In genomic region chr10:75375828-75376227, GRCh38 we compare ENCODE assay signal across 12 cellular contexts. TPM values are rescaled to one million over a fixed set of nuclear protein-coding genes. Genes with fewer than 3 reads are reported as not detected.
DNase-seq lines count a peak whose midpoint lies in the region; ATAC-seq and TF ChIP-seq lines count a peak whose summit lies in the region.
"Had no signal": no experiment of that assay in that cellular context is flagged by ENCODE, and none has a peak within 500 bp of the region (broad histone marks: within the 10 kb centered on the region; RNA-seq: fewer than 3 reads in every experiment).

No MANE protein-coding gene starts in this region.

- no peak overlapping the region for H3K27ac ChIP-seq in testis
- H3K27ac ChIP-seq in dorsolateral prefrontal cortex, result peak overlapping the region in 1 of 59 donors; percentile 28
- H3K27ac ChIP-seq: RWPE1, vagina had no signal

- TF ChIP-seq POLR2A in testis (IDR thresholded peaks at IDR 0.05), result no peak

- H3K4me1 ChIP-seq in testis, result peaks cover 10% of the 10 kb centered on the region
- H3K4me1 ChIP-seq: vagina had no signal

- DNase-seq in OCI-M1 (lab: John Stamatoyannopoulos, UW) (peak; percentile 4), testis (peak; percentile 17), dorsolateral prefrontal cortex (no peak), NCI-H226 (no peak)
- no peak for DNase-seq in activated CD4-positive, alpha-beta T cell treated with anti-CD3 and anti-CD28 coated beads, Interleukin-2, amount 50 U/mL, for 1 hour
- DNase-seq: activated CD8-positive, alpha-beta memory T cell treated with anti-CD3 and anti-CD28 coated beads, Interleukin-2, amount 10 ng/mL, durations not matched to agents 7 days and 5 days; foreskin melanocyte; stimulated activated CD4-positive, alpha-beta T cell treated with anti-CD3 and anti-CD28 coated beads, Interleukin-4, amount 100 ng/mL, for 4 hours had no signal

- peak; percentile 95 for ATAC-seq in GM19452 (IDR thresholded peaks at IDR 0.05; ENCODE audit: unreplicated experiment)
- ATAC-seq in HG02981 (IDR thresholded peaks at IDR 0.05; ENCODE audit: unreplicated experiment), result peak; percentile 84
- ATAC-seq: activated CD8-positive, alpha-beta memory T cell treated with anti-CD3 and anti-CD28 coated beads, Interleukin-2, amount 10 ng/mL, durations not matched to agents 7 days and 5 days had no signal

- H3K27me3 ChIP-seq in testis (no peaks in the 10 kb centered on the region), dorsolateral prefrontal cortex (no peaks in the 10 kb centered on the region)
- H3K27me3 ChIP-seq: vagina had no signal

- no peaks in the 10 kb centered on the region for H3K9me3 ChIP-seq in testis
- H3K9me3 ChIP-seq: vagina had no signal

- WGBS in testis, 2 donors, result 75 to 90% methylated on average over 2 of the region's 2 CpGs

- no peaks in the 10 kb centered on the region for H3K36me3 ChIP-seq in testis (ENCODE audit: low read depth, missing control alignments)
- H3K36me3 ChIP-seq: vagina had no signal

- H3K4me3 ChIP-seq in testis (no peak overlapping the region), dorsolateral prefrontal cortex (no peak overlapping the region)
- H3K4me3 ChIP-seq: vagina had no signal

- no peak for TF ChIP-seq CTCF in testis (IDR thresholded peaks at IDR 0.05)
- no peak for TF ChIP-seq CTCF in dorsolateral prefrontal cortex (IDR thresholded peaks at IDR 0.05 in 54 of 56, conservative IDR thresholded peaks at IDR 0.05 in 2 of 56; ENCODE audit: low read depth in 1 of 56, partially characterized antibody in 56 of 56)

- intact Hi-C loops in testis (cut with DNase I; ENCODE audit: low total_unique reads), result no loop called here
- intact Hi-C loops in dorsolateral prefrontal cortex (cut with DNase I), result no loop called here

RNA-seq across cellular contexts. Expression of gene ZNF503, which starts 25.7 kb away (rescaled TPM):
- total RNA-seq in testis (1 to 10 TPM; 8.0 to 9.8 TPM), dorsolateral prefrontal cortex (10 to 100 TPM in 49 of 120 experiments, 1 to 10 TPM in 71; 3.5 to 16.7 (median 9.6) TPM)
- polyA plus RNA-seq in testis (ENCODE audit: insufficient read depth, low read depth, low replicate concordance), result 7.0 TPM

RNA-seq across cellular contexts. Expression of gene LRMDA, which starts 55.6 kb away (rescaled TPM):
- total RNA-seq in testis, result 10 to 100 TPM in 1 of 2 donors, 1 to 10 TPM in 1; 7.6 to 10.6 TPM
- 13.8 TPM for polyA plus RNA-seq in testis (ENCODE audit: insufficient read depth, low read depth, low replicate concordance)
- 10 to 100 TPM in 54 of 120 experiments, 1 to 10 TPM in 66; 2.8 to 27.7 (median 9.5) TPM for total RNA-seq in dorsolateral prefrontal cortex
- total RNA-seq: activated CD8-positive, alpha-beta memory T cell treated with anti-CD3 and anti-CD28 coated beads, Interleukin-2, amount 10 ng/mL, durations not matched to agents 7 days and 5 days had no signal

Comparison
In these comparisons a context has a peak if more than half of its experiments do, and no peak if none do; other contexts are left out.
1. DNase-seq: peak in OCI-M1 (single experiment) and testis (single experiment); none in activated CD4-positive, alpha-beta T cell treated with anti-CD3 and anti-CD28 coated beads, Interleukin-2, amount 50 U/mL, for 1 hour (single experiment), dorsolateral prefrontal cortex (0 of 10) and NCI-H226 (single experiment).